21 cellular contexts compared by ENCODE assay signal in genomic region chr11:72373163-72373562, GRCh38.
DNase-seq lines count a peak whose midpoint lies in the region; ATAC-seq and TF ChIP-seq lines count a peak whose summit lies in the region.
"Had no signal": no experiment of that assay in that cellular context is flagged by ENCODE, and none has a peak within 500 bp of the region (broad histone marks: within the 10 kb centered on the region; RNA-seq: fewer than 3 reads in every experiment).

No MANE protein-coding gene starts in this region.

- intact Hi-C loops in A673 (cut with micrococcal nuclease; ENCODE audit: unreplicated experiment) = no loop called here
- intact Hi-C loops in CD4-positive, alpha-beta memory T cell (cut with micrococcal nuclease) = no loop called here

- no peaks in the 10 kb centered on the region for H3K9me3 ChIP-seq in A673 (ENCODE audit: low read depth, low read length, poor library complexity, severe bottlenecking)
- H3K9me3 ChIP-seq in CD4-positive, alpha-beta memory T cell (ENCODE audit: control insufficient read depth in 1 of 2, low read length in 2 of 2) = no peaks in the 10 kb centered on the region
- H3K9me3 ChIP-seq: A549, HAP-1, mucosa of descending colon, right atrium auricular region had no signal

- DNase-seq in A673 (ENCODE audit: low spot score) (peak; percentile 15), NCI-H1105 treated with DMSO at 0.1 percent for 48 hours (lab: John Stamatoyannopoulos, UW) (peak; percentile 99), NCI-H2196 treated with DMSO at 0.1 percent for 48 hours (lab: John Stamatoyannopoulos, UW; ENCODE audit: unreplicated experiment) (peak; percentile 31), islet precursor cell (peak; percentile 22)
- no peak for DNase-seq in CD4-positive, alpha-beta memory T cell
- DNase-seq in stimulated activated effector memory CD8-positive, alpha-beta T cell treated with anti-CD3 and anti-CD28 coated beads, Interleukin-12 subunit alpha, Interleukin-12 subunit beta, amount 100 ng/mL, for 72 hours (ENCODE audit: low spot score in 2 of 2) = no peak
- no peak for DNase-seq in effector CD8-positive, alpha-beta T cell (lab: John Stamatoyannopoulos, UW)
- DNase-seq: activated CD4-positive, alpha-beta T cell treated with anti-CD3 and anti-CD28 coated beads for 1 hour; activated CD8-positive, alpha-beta memory T cell treated with anti-CD3 and anti-CD28 coated beads, Interleukin-2, amount 10 ng/mL, durations not matched to agents 7 days and 5 days; activated effector memory CD4-positive, alpha-beta T cell treated with Interleukin-2 at 50 U/mL for 16 hours; heart right ventricle; stimulated activated CD4-positive, alpha-beta T cell treated with anti-CD3 and anti-CD28 coated beads, Interleukin-15, amount 100 ng/mL, for 24 hours; stimulated activated naive CD4-positive, alpha-beta T cell had no signal

- H3K4me3 ChIP-seq in A673 (ENCODE audit: low read depth, low read length, poor library complexity, severe bottlenecking) = no peak overlapping the region
- H3K4me3 ChIP-seq in CD4-positive, alpha-beta memory T cell (ENCODE audit: low read length in 2 of 2) = no peak overlapping the region
- H3K4me3 ChIP-seq: A549, HAP-1, heart right ventricle, mucosa of descending colon, right atrium auricular region had no signal

- H3K4me1 Mint-ChIP-seq in CD4-positive, alpha-beta memory T cell = peaks cover 0 to 1% (median 0%) of the 10 kb centered on the region in 4 donors
- H3K4me1 Mint-ChIP-seq in stimulated activated effector memory CD8-positive, alpha-beta T cell treated with anti-CD3 and anti-CD28 coated beads, Interleukin-12 subunit alpha, Interleukin-12 subunit beta, amount 100 ng/mL, for 72 hours = no peaks in the 10 kb centered on the region
- H3K4me1 Mint-ChIP-seq: activated CD8-positive, alpha-beta memory T cell treated with anti-CD3 and anti-CD28 coated beads, Interleukin-2, amount 10 ng/mL, durations not matched to agents 7 days and 5 days had no signal

- no peaks in the 10 kb centered on the region for H3K36me3 ChIP-seq in A673 (ENCODE audit: insufficient read depth, low read length, poor library complexity, severe bottlenecking)
- H3K36me3 ChIP-seq in CD4-positive, alpha-beta memory T cell (ENCODE audit: insufficient read depth, low read length) = no peaks in the 10 kb centered on the region
- H3K36me3 ChIP-seq: HAP-1, right atrium auricular region had no signal

- peaks cover 5 to 24% of the 10 kb centered on the region in 2 donors for H3K36me3 Mint-ChIP-seq in CD4-positive, alpha-beta memory T cell
- H3K36me3 Mint-ChIP-seq in stimulated activated effector memory CD8-positive, alpha-beta T cell treated with anti-CD3 and anti-CD28 coated beads, Interleukin-12 subunit alpha, Interleukin-12 subunit beta, amount 100 ng/mL, for 72 hours = no peaks in the 10 kb centered on the region
- H3K36me3 Mint-ChIP-seq: type B pancreatic cell had no signal

- no peak overlapping the region for H3K27ac ChIP-seq in A673 (ENCODE audit: low read depth, low read length, poor library complexity, severe bottlenecking)
- H3K27ac ChIP-seq in CD4-positive, alpha-beta memory T cell (ENCODE audit: low read depth, low read length) = no peak overlapping the region
- H3K27ac ChIP-seq: A549, C4-2B, heart right ventricle, right atrium auricular region had no signal

- no peak for ATAC-seq in stimulated activated effector memory CD8-positive, alpha-beta T cell treated with anti-CD3 and anti-CD28 coated beads, Interleukin-12 subunit alpha, Interleukin-12 subunit beta, amount 100 ng/mL, for 72 hours
- ATAC-seq in GM19452 (IDR thresholded peaks at IDR 0.05; ENCODE audit: unreplicated experiment) = no peak
- ATAC-seq: A549; activated CD8-positive, alpha-beta memory T cell treated with anti-CD3 and anti-CD28 coated beads, Interleukin-2, amount 10 ng/mL, durations not matched to agents 7 days and 5 days; heart right ventricle; mucosa of descending colon had no signal

- CTCF ChIA-PET in A673 (lab: Charles Lee) = no interaction called here
- CTCF ChIA-PET in CD4-positive, alpha-beta memory T cell (lab: Charles Lee; ENCODE audit: partially characterized antibody) = no interaction called here

- peaks cover 0 to 2% (median 0%) of the 10 kb centered on the region in 8 donors for H3K9me3 Mint-ChIP-seq in CD4-positive, alpha-beta memory T cell
- no peaks in the 10 kb centered on the region for H3K9me3 Mint-ChIP-seq in stimulated activated effector memory CD8-positive, alpha-beta T cell treated with anti-CD3 and anti-CD28 coated beads, Interleukin-12 subunit alpha, Interleukin-12 subunit beta, amount 100 ng/mL, for 72 hours
- H3K9me3 Mint-ChIP-seq: central memory CD8-positive, alpha-beta T cell; type B pancreatic cell had no signal

- H3K27me3 ChIP-seq in A673 (replicated peaks; ENCODE audit: insufficient read depth, low read depth, low read length, poor library complexity) = no peaks in the 10 kb centered on the region
- H3K27me3 ChIP-seq in CD4-positive, alpha-beta memory T cell (ENCODE audit: insufficient read depth, low read length) = no peaks in the 10 kb centered on the region
- H3K27me3 ChIP-seq: heart right ventricle, right atrium auricular region had no signal

- no TSS peak for BruUV-seq in A673 (replicated peaks; lab: Mats Ljungman, UMichigan)

- H3K4me3 Mint-ChIP-seq in CD4-positive, alpha-beta memory T cell = no peak overlapping the region
- H3K4me3 Mint-ChIP-seq in stimulated activated effector memory CD8-positive, alpha-beta T cell treated with anti-CD3 and anti-CD28 coated beads, Interleukin-12 subunit alpha, Interleukin-12 subunit beta, amount 100 ng/mL, for 72 hours = no peak overlapping the region
- H3K4me3 Mint-ChIP-seq: activated CD8-positive, alpha-beta memory T cell treated with anti-CD3 and anti-CD28 coated beads, Interleukin-2, amount 10 ng/mL, durations not matched to agents 7 days and 5 days; central memory CD8-positive, alpha-beta T cell; type B pancreatic cell had no signal

- POLR2A ChIA-PET in A673 (lab: Charles Lee; ENCODE audit: low non-redundant PET) = interaction anchor here (0.6 kb wide), 1 partner anchor 15 kb away, joined by 3 read pairs; no protein-coding TSS in a partner anchor
- POLR2A ChIA-PET in CD4-positive, alpha-beta memory T cell (lab: Charles Lee; ENCODE audit: partially characterized antibody) = no interaction called here

- H3K27me3 Mint-ChIP-seq in CD4-positive, alpha-beta memory T cell = no peaks in the 10 kb centered on the region
- H3K27me3 Mint-ChIP-seq: activated CD8-positive, alpha-beta memory T cell treated with anti-CD3 and anti-CD28 coated beads, Interleukin-2, amount 10 ng/mL, durations not matched to agents 7 days and 5 days; central memory CD8-positive, alpha-beta T cell had no signal

- H3K27ac Mint-ChIP-seq in CD4-positive, alpha-beta memory T cell = no peak overlapping the region
- H3K27ac Mint-ChIP-seq in stimulated activated effector memory CD8-positive, alpha-beta T cell treated with anti-CD3 and anti-CD28 coated beads, Interleukin-12 subunit alpha, Interleukin-12 subunit beta, amount 100 ng/mL, for 72 hours = no peak overlapping the region
- H3K27ac Mint-ChIP-seq: activated CD8-positive, alpha-beta memory T cell treated with anti-CD3 and anti-CD28 coated beads, Interleukin-2, amount 10 ng/mL, durations not matched to agents 7 days and 5 days; type B pancreatic cell had no signal

- H3K4me1 ChIP-seq in A673 (ENCODE audit: insufficient read depth, low read length, poor library complexity, severe bottlenecking) = peaks cover 23% of the 10 kb centered on the region
- H3K4me1 ChIP-seq in CD4-positive, alpha-beta memory T cell (ENCODE audit: insufficient read depth, low read length) = no peaks in the 10 kb centered on the region
- H3K4me1 ChIP-seq: A549, HAP-1 had no signal

- TF ChIP-seq CTCF in A673 (conservative IDR thresholded peaks at IDR 0.05; ENCODE audit: low read depth, low read length) = no peak

Comparison
In these comparisons a context has a peak if more than half of its experiments do, and no peak if none do; other contexts are left out.
1. DNase-seq: peak in A673 (single experiment), NCI-H1105 treated with DMSO at 0.1 percent for 48 hours (single experiment), NCI-H2196 treated with DMSO at 0.1 percent for 48 hours (single experiment) and islet precursor cell (single experiment); none in CD4-positive, alpha-beta memory T cell (0 of 5), stimulated activated effector memory CD8-positive, alpha-beta T cell treated with anti-CD3 and anti-CD28 coated beads, Interleukin-12 subunit alpha, Interleukin-12 subunit beta, amount 100 ng/mL, for 72 hours (0 of 2) and effector CD8-positive, alpha-beta T cell (single experiment).